ENCODE assay signal across 32 cellular contexts in the genomic region with DNA sequence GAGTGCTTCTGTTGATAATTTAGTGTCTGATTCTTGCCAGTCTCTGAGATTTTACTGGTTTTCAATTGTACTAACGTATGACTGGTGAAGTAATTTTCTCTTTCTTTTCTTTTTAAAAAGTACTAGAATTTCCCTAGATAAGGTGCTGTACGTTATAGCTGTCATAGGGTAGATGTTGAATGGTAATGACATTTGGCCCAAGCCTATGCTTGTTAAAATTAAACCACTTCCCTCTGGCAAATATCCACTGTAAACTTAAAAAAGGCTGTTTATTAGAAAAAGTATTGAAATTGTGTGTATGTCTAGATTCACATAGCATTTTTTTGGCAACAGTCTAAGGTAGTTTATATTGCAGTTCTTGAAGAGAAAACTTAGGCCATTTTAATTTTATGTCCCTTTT.
"Had no signal": no experiment of that assay in that cellular context is flagged by ENCODE, and none has a peak within 500 bp of the region (broad histone marks: within the 10 kb centered on the region; RNA-seq: fewer than 3 reads in every experiment).

No MANE protein-coding gene starts in this region.

- H3K4me3 Mint-ChIP-seq: activated CD4-positive, alpha-beta memory T cell treated with anti-CD3 and anti-CD28 coated beads, Interleukin-2, amount 10 ng/mL, durations not matched to agents 7 days and 5 days; activated CD8-positive, alpha-beta memory T cell treated with anti-CD3 and anti-CD28 coated beads, Interleukin-2, amount 10 ng/mL, durations not matched to agents 7 days and 5 days; activated naive CD8-positive, alpha-beta T cell treated with anti-CD3 and anti-CD28 coated beads, Interleukin-2, amount 10 ng/mL, durations not matched to agents 7 days and 5 days had no signal

- H3K27ac ChIP-seq: adrenal gland, breast epithelium, Peyer's patch, VCaP had no signal

- H3K4me1 ChIP-seq: breast epithelium, Peyer's patch had no signal

- H3K9me3 ChIP-seq: adrenal gland, body of pancreas had no signal

- DNase-seq: activated CD4-positive, alpha-beta memory T cell treated with anti-CD3 and anti-CD28 coated beads, Interleukin-2, amount 10 ng/mL, durations not matched to agents 7 days and 5 days; activated CD4-positive, alpha-beta T cell treated with anti-CD3 and anti-CD28 coated beads for 1 hour; activated CD4-positive, alpha-beta T cell treated with anti-CD3 and anti-CD28 coated beads for 48 hours; activated CD4-positive, CD25-positive, alpha-beta regulatory T cell; activated CD8-positive, alpha-beta memory T cell treated with anti-CD3 and anti-CD28 coated beads for 24 hours; activated CD8-positive, alpha-beta memory T cell treated with anti-CD3 and anti-CD28 coated beads, Interleukin-2, amount 10 ng/mL, durations not matched to agents 7 days and 5 days; activated CD8-positive, alpha-beta memory T cell treated with anti-CD3 and anti-CD28 coated beads, Interleukin-2, amount 50 U/mL, for 48 hours; activated effector memory CD4-positive, alpha-beta T cell treated with Interleukin-2 at 50 U/mL for 16 hours; activated naive CD4-positive, alpha-beta T cell; activated naive CD4-positive, alpha-beta T cell treated with anti-CD3 and anti-CD28 coated beads, Interleukin-2, amount 50 U/mL, for 16 hours; activated naive CD8-positive, alpha-beta T cell treated with anti-CD3 and anti-CD28 coated beads, Interleukin-2, amount 10 ng/mL, durations not matched to agents 7 days and 5 days; activated T-cell treated with anti-CD3 and anti-CD28 coated beads, Interleukin-2, amount 50 U/mL, for 48 hours; adrenal gland; Karpas-422; KBM-7; NCI-H1105; NCI-H1417 treated with DMSO at 0.1 percent for 48 hours; NCI-H187 treated with DMSO at 0.1 percent for 48 hours; NCI-H2081; NCI-H2171 treated with DMSO at 0.1 percent for 48 hours; NCI-H2227 treated with DMSO at 0.1 percent for 48 hours; NCI-H524; Peyer's patch; RPMI8226; SIG-M5; SW 1271; T-helper 1 cell; T-helper 2 cell; T-helper 9 cell had no signal

- ATAC-seq: activated CD8-positive, alpha-beta memory T cell treated with anti-CD3 and anti-CD28 coated beads, Interleukin-2, amount 10 ng/mL, durations not matched to agents 7 days and 5 days had no signal

- H3K27me3 ChIP-seq: adrenal gland, body of pancreas, breast epithelium, Peyer's patch had no signal

- H3K27me3 Mint-ChIP-seq: activated CD4-positive, alpha-beta memory T cell treated with anti-CD3 and anti-CD28 coated beads, Interleukin-2, amount 10 ng/mL, durations not matched to agents 7 days and 5 days; activated CD8-positive, alpha-beta memory T cell treated with anti-CD3 and anti-CD28 coated beads, Interleukin-2, amount 10 ng/mL, durations not matched to agents 7 days and 5 days; activated naive CD8-positive, alpha-beta T cell treated with anti-CD3 and anti-CD28 coated beads, Interleukin-2, amount 10 ng/mL, durations not matched to agents 7 days and 5 days had no signal

- H3K36me3 ChIP-seq: adrenal gland had no signal

- H3K27ac Mint-ChIP-seq: activated CD4-positive, alpha-beta memory T cell treated with anti-CD3 and anti-CD28 coated beads, Interleukin-2, amount 10 ng/mL, durations not matched to agents 7 days and 5 days; activated CD8-positive, alpha-beta memory T cell treated with anti-CD3 and anti-CD28 coated beads, Interleukin-2, amount 10 ng/mL, durations not matched to agents 7 days and 5 days; activated naive CD8-positive, alpha-beta T cell treated with anti-CD3 and anti-CD28 coated beads, Interleukin-2, amount 10 ng/mL, durations not matched to agents 7 days and 5 days had no signal

- H3K4me3 ChIP-seq: adrenal gland, body of pancreas, breast epithelium, Peyer's patch had no signal

- H3K4me1 Mint-ChIP-seq: activated CD4-positive, alpha-beta memory T cell treated with anti-CD3 and anti-CD28 coated beads, Interleukin-2, amount 10 ng/mL, durations not matched to agents 7 days and 5 days; activated CD8-positive, alpha-beta memory T cell treated with anti-CD3 and anti-CD28 coated beads, Interleukin-2, amount 10 ng/mL, durations not matched to agents 7 days and 5 days; activated naive CD8-positive, alpha-beta T cell treated with anti-CD3 and anti-CD28 coated beads, Interleukin-2, amount 10 ng/mL, durations not matched to agents 7 days and 5 days had no signal
